In the genomic region with DNA sequence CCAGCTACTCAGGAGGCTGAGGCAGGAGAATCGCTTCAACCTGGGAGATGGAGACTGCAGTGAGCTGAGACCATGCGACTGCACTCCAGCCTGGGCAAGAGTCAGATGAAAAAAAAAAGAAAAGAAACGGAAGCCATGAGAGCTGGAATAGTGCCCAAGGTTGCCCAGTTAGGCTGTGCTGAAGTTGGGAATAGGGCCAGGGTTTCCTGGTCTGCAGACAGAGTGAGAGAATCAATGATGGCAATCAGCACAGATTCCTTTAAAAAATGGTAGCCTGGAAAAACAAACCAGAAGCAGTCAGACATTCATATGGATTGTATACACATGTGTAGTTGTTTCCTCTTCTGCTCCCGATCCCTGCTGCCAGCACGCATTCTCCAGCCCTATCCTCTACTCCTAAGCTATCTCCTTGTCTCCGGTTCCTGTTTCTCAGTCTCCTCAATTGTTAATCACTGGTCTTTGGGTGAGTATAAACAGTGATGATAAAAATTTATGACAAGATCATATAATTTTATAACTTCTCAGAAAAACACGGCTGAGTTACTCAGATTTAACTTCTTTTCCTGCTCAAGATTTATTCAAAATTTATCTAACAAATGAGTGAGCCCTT, we compare ENCODE assay signal across 1 cellular context.
TF ChIP-seq lines count a peak whose summit lies in the region.

No MANE protein-coding gene starts in this region.

TF ChIP-seq in Ishikawa, 13 proteins besides CTCF, POLR2A, EP300 and RAD21 (continued from another document):
- TF ChIP-seq, protein P1, sequence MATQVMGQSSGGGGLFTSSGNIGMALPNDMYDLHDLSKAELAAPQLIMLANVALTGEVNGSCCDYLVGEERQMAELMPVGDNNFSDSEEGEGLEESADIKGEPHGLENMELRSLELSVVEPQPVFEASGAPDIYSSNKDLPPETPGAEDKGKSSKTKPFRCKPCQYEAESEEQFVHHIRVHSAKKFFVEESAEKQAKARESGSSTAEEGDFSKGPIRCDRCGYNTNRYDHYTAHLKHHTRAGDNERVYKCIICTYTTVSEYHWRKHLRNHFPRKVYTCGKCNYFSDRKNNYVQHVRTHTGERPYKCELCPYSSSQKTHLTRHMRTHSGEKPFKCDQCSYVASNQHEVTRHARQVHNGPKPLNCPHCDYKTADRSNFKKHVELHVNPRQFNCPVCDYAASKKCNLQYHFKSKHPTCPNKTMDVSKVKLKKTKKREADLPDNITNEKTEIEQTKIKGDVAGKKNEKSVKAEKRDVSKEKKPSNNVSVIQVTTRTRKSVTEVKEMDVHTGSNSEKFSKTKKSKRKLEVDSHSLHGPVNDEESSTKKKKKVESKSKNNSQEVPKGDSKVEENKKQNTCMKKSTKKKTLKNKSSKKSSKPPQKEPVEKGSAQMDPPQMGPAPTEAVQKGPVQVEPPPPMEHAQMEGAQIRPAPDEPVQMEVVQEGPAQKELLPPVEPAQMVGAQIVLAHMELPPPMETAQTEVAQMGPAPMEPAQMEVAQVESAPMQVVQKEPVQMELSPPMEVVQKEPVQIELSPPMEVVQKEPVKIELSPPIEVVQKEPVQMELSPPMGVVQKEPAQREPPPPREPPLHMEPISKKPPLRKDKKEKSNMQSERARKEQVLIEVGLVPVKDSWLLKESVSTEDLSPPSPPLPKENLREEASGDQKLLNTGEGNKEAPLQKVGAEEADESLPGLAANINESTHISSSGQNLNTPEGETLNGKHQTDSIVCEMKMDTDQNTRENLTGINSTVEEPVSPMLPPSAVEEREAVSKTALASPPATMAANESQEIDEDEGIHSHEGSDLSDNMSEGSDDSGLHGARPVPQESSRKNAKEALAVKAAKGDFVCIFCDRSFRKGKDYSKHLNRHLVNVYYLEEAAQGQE (IDR thresholded peaks at IDR 0.05; ENCODE audit: low read depth), result no peak
TF ChIP-seq in Ishikawa: peak in this region for 1.
